In genomic region chr2:226678422-226678821, GRCh38 we compare ENCODE assay signal across 19 cellular contexts.
"Had no signal": no experiment of that assay in that cellular context is flagged by ENCODE, and none has a peak within 500 bp of the region (broad histone marks: within the 10 kb centered on the region; RNA-seq: fewer than 3 reads in every experiment).

No MANE protein-coding gene starts in this region.

- H3K4me1 ChIP-seq: lower lobe of right lung, tibial nerve had no signal

- H3K4me3 ChIP-seq: cardiac muscle cell, esophagus squamous epithelium, lower lobe of right lung, neural progenitor cell, ovary, tibial nerve, vagina had no signal

- ATAC-seq: lower lobe of right lung; stimulated activated naive B cell treated with anti-CD40 and anti-IgM and Interleukin-4, amounts not matched to agents 10 μg/mL and 1 μg/mL and 100 μg/mL, for 72 hours; WTC11 had no signal

- DNase-seq: activated CD4-positive, alpha-beta memory T cell treated with anti-CD3 and anti-CD28 coated beads, Interleukin-2, amount 10 ng/mL, durations not matched to agents 7 days and 5 days; activated CD4-positive, alpha-beta T cell treated with anti-CD3 and anti-CD28 coated beads for 4 hours; activated naive CD4-positive, alpha-beta T cell treated with anti-CD3 and anti-CD28 coated beads, Interleukin-2, amount 50 U/mL, for 16 hours; activated T-cell treated with anti-CD3 and anti-CD28 coated beads, Interleukin-2, amount 50 U/mL, for 24 hours; effector CD8-positive, alpha-beta T cell; esophagus squamous epithelium; lower lobe of right lung; midbrain; naive B cell; ovary; stimulated activated CD4-positive, alpha-beta T cell treated with anti-CD3 and anti-CD28 coated beads, Interleukin-2, amount 100 ng/mL, for 48 hours; stimulated activated naive B cell treated with anti-CD40 and anti-IgM and Interleukin-4, amounts not matched to agents 10 μg/mL and 1 μg/mL and 100 μg/mL, for 72 hours; substantia nigra; T-helper 2 cell had no signal

- H3K27me3 ChIP-seq: cardiac muscle cell, esophagus squamous epithelium, neural progenitor cell, ovary, tibial nerve, vagina had no signal

- H3K36me3 ChIP-seq: cardiac muscle cell, esophagus squamous epithelium, lower lobe of right lung, neural progenitor cell, ovary, tibial nerve, vagina had no signal

- H3K9me3 ChIP-seq: esophagus squamous epithelium, lower lobe of right lung, ovary, tibial nerve, vagina had no signal

- H3K27ac ChIP-seq: cardiac muscle cell, esophagus squamous epithelium, lower lobe of right lung, neural progenitor cell, ovary, tibial nerve, vagina had no signal
